ENCODE assay signal across 12 cellular contexts in genomic region chr13:30905932-30906383, GRCh38. TPM values are rescaled to one million over a fixed set of nuclear protein-coding genes. Genes with fewer than 3 reads are reported as not detected.
DNase-seq lines count a peak whose midpoint lies in the region; ATAC-seq, FAIRE-seq and TF ChIP-seq lines count a peak whose summit lies in the region.
"Had no signal": no experiment of that assay in that cellular context is flagged by ENCODE, and none has a peak within 500 bp of the region (broad histone marks: within the 10 kb centered on the region; RNA-seq: fewer than 3 reads in every experiment).

Gene MEDAG, plus strand, starts transcription at chr13:30906271. Its CDS starts 245 bp downstream, at chr13:30906516.

- H3K36me3 ChIP-seq in kidney (ENCODE audit: control insufficient read depth in 1 of 2, insufficient read depth in 2 of 2, low read length in 2 of 2) (no peaks in the 10 kb centered on the region), skeletal muscle satellite cell (ENCODE audit: insufficient read depth, low read length) (no peaks in the 10 kb centered on the region), small intestine (ENCODE audit: control insufficient read depth in 2 of 2, insufficient read depth in 2 of 2, low read length in 2 of 2) (no peaks in the 10 kb centered on the region)
- no peaks in the 10 kb centered on the region for H3K36me3 ChIP-seq in CD8-positive, alpha-beta T cell (ENCODE audit: insufficient read depth, low read length)

- H3K9me3 ChIP-seq in kidney (ENCODE audit: control insufficient read depth in 1 of 2, low read length in 2 of 2) (no peaks in the 10 kb centered on the region), skeletal muscle satellite cell (replicated peaks; ENCODE audit: low read length) (no peaks in the 10 kb centered on the region), small intestine (ENCODE audit: control insufficient read depth, low read depth) (no peaks in the 10 kb centered on the region)
- no peaks in the 10 kb centered on the region for H3K9me3 ChIP-seq in CD8-positive, alpha-beta T cell (ENCODE audit: low read length)

- 8 to 13% (median 10%) methylated on average over 23 to 35 of the region's 35 CpGs for WGBS in small intestine, 3 donors

- H3K27me3 Mint-ChIP-seq in CD8-positive, alpha-beta T cell (ENCODE audit: low read depth): peaks cover 59% of the 10 kb centered on the region

- H3K27me3 ChIP-seq in skeletal muscle satellite cell (ENCODE audit: control insufficient read depth, insufficient read depth, low read length): peaks cover 7% of the 10 kb centered on the region
- peaks cover 19% of the 10 kb centered on the region for H3K27me3 ChIP-seq in CD8-positive, alpha-beta T cell (ENCODE audit: insufficient read depth, low read length)
- peaks cover 5 to 22% of the 10 kb centered on the region in 2 donors for H3K27me3 ChIP-seq in small intestine (ENCODE audit: control insufficient read depth in 2 of 2, insufficient read depth in 2 of 2, low read length in 2 of 2)

- H3K4me3 ChIP-seq in kidney (ENCODE audit: low read length in 2 of 2) (peak within 1 kb of the TSS in 1 of 2 donors; percentile 8), skeletal muscle satellite cell (ENCODE audit: low read length) (peak within 1 kb of the TSS; percentile 61), small intestine (ENCODE audit: low read depth in 1 of 2, low read length in 2 of 2) (no peak within 1 kb of the TSS)
- H3K4me3 ChIP-seq in CD8-positive, alpha-beta T cell (ENCODE audit: low read depth, low read length): no peak within 1 kb of the TSS

- H3K4me3 Mint-ChIP-seq in CD8-positive, alpha-beta T cell: no peak within 1 kb of the TSS
- H3K4me3 Mint-ChIP-seq: activated CD8-positive, alpha-beta T cell treated with anti-CD3 and anti-CD28 coated beads, Interleukin-2, amount 10 ng/mL, durations not matched to agents 7 days and 5 days had no signal

- H3K9ac ChIP-seq in kidney (ENCODE audit: low read length in 2 of 2) (no peak within 1 kb of the TSS), skeletal muscle satellite cell (ENCODE audit: low read depth, low read length) (peak within 1 kb of the TSS; percentile 57)

- H3K27ac ChIP-seq in kidney (ENCODE audit: low read depth in 2 of 2, low read length in 2 of 2) (no peak within 1 kb of the TSS), small intestine (ENCODE audit: low read depth in 1 of 2, low read length in 1 of 2) (peak within 1 kb of the TSS in 1 of 2 donors; percentile 52)
- H3K27ac ChIP-seq in CD8-positive, alpha-beta T cell (ENCODE audit: low read depth, low read length): no peak within 1 kb of the TSS

- CTCF ChIA-PET in CD8-positive, alpha-beta T cell (lab: Charles Lee): no interaction called here

- DNase-seq in GOT3 (lab: John Stamatoyannopoulos, UW): peak; percentile 39
- DNase-seq in ecto neural progenitor cell (ENCODE audit: low spot score): peak; percentile 43
- DNase-seq in kidney: peak; percentile 90
- no peak for DNase-seq in activated T-cell treated with anti-CD3 and anti-CD28 coated beads, Interleukin-2, amount 50 U/mL, for 1 hour
- DNase-seq in CD8-positive, alpha-beta T cell: no peak
- DNase-seq in small intestine: no peak
- no peak for DNase-seq in NCI-H526 treated with DMSO at 0.1 percent for 48 hours (lab: John Stamatoyannopoulos, UW)
- DNase-seq: activated CD8-positive, alpha-beta T cell treated with anti-CD3 and anti-CD28 coated beads, Interleukin-2, amount 10 ng/mL, durations not matched to agents 7 days and 5 days; DMS79; OCI-M1 had no signal

- H3K4me2 ChIP-seq in skeletal muscle satellite cell (ENCODE audit: low read length): peak within 1 kb of the TSS; percentile 79

- POLR2A ChIA-PET in CD8-positive, alpha-beta T cell (lab: Charles Lee): no interaction called here

- no peaks in the 10 kb centered on the region for H3K9me3 Mint-ChIP-seq in CD8-positive, alpha-beta T cell

- no peak for FAIRE-seq in kidney (lab: Jason Lieb, UNC)
- no peak for FAIRE-seq in small intestine (lab: Jason Lieb, UNC)
- FAIRE-seq: endometrium had no signal

- H3K27ac Mint-ChIP-seq in CD8-positive, alpha-beta T cell: no peak within 1 kb of the TSS
- H3K27ac Mint-ChIP-seq: activated CD8-positive, alpha-beta T cell treated with anti-CD3 and anti-CD28 coated beads, Interleukin-2, amount 10 ng/mL, durations not matched to agents 7 days and 5 days had no signal

- no peak for ATAC-seq in CD8-positive, alpha-beta T cell
- ATAC-seq: activated CD8-positive, alpha-beta T cell treated with anti-CD3 and anti-CD28 coated beads, Interleukin-2, amount 10 ng/mL, durations not matched to agents 7 days and 5 days had no signal

- H3K36me3 Mint-ChIP-seq in CD8-positive, alpha-beta T cell: no peaks in the 10 kb centered on the region

- H3K4me1 Mint-ChIP-seq in CD8-positive, alpha-beta T cell (ENCODE audit: low read depth): peaks cover 9% of the 10 kb centered on the region

- no peak for TF ChIP-seq CTCF in kidney (IDR thresholded peaks at IDR 0.05; ENCODE audit: borderline replicate concordance, extremely low read depth, insufficient read depth)
- TF ChIP-seq CTCF in CD8-positive, alpha-beta T cell (IDR thresholded peaks at IDR 0.05): no peak

- peaks cover 0 to 8% of the 10 kb centered on the region in 2 donors for H3K4me1 ChIP-seq in kidney (ENCODE audit: control insufficient read depth in 1 of 2, insufficient read depth in 1 of 2, low read depth in 1 of 2, low read length in 2 of 2)
- peaks cover 39% of the 10 kb centered on the region for H3K4me1 ChIP-seq in skeletal muscle satellite cell (ENCODE audit: control insufficient read depth, insufficient read depth, low read length)
- no peaks in the 10 kb centered on the region for H3K4me1 ChIP-seq in CD8-positive, alpha-beta T cell (ENCODE audit: insufficient read depth, low read length)
- H3K4me1 ChIP-seq in small intestine (ENCODE audit: control insufficient read depth in 2 of 2, insufficient read depth in 1 of 2, low read depth in 1 of 2, low read length in 1 of 2): no peaks in the 10 kb centered on the region

- intact Hi-C loops in kidney (cut with DNase I): no loop called here
- intact Hi-C loops in CD8-positive, alpha-beta T cell (cut with DNase I, micrococcal nuclease): no loop called here

RNA-seq across cellular contexts. Expression of gene MEDAG, which starts in this region (rescaled TPM):
- 12.1 TPM for total RNA-seq in kidney
- 1.0 TPM for polyA plus RNA-seq in kidney (ENCODE audit: insufficient read depth, low read depth, low replicate concordance)
- 4.8 and 30.8 TPM in 2 replicates for total RNA-seq in skeletal muscle satellite cell (2012; rRNA removed)
- not detected for total RNA-seq in CD8-positive, alpha-beta T cell
- 10 to 100 TPM in 1 of 3 donors, 1 to 10 TPM in 1, under 1 TPM in 1; 0.67 to 21.4 (median 2.4) TPM for polyA plus RNA-seq in small intestine
- total RNA-seq: activated CD8-positive, alpha-beta T cell treated with anti-CD3 and anti-CD28 coated beads, Interleukin-2, amount 10 ng/mL, durations not matched to agents 7 days and 5 days had no signal

Comparison
In these comparisons a context has a peak if more than half of its experiments do, and no peak if none do; other contexts are left out.
1. RNA of gene MEDAG (total RNA-seq): 12.1 TPM in kidney (single experiment); not detected in CD8-positive, alpha-beta T cell; every median in the first group is over 10 times any median in the second.
2. DNase-seq: peak in GOT3 (single experiment), ecto neural progenitor cell (single experiment) and kidney (single experiment); none in activated T-cell treated with anti-CD3 and anti-CD28 coated beads, Interleukin-2, amount 50 U/mL, for 1 hour (single experiment), CD8-positive, alpha-beta T cell (0 of 7), small intestine (single experiment) and NCI-H526 treated with DMSO at 0.1 percent for 48 hours (single experiment).